ENCODE assay signal across 15 cellular contexts in the genomic region with DNA sequence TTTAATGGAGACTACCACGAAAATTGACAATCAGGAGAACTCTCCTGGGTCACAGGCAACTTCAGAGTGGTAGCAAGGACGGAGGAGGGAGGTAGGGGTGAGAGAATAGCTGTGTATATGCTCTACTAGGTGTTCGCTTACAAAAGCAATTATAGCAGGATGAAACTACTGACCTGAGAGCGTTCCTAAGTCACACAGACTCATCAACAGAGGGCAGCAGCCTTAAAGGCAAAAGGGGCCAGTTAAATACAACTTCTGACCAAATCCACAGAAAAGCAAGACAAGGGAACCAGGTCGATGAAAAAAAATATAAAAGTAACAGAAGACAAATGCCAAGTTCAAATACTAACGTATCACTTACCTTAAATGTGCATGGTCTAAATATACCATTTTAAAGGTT.
A peak's percentile ranks its signal among the peaks of the same experiment; 100 is the strongest.
DNase-seq lines count a peak whose midpoint lies in the region; ATAC-seq and TF ChIP-seq lines count a peak whose summit lies in the region.
"Had no signal": no experiment of that assay in that cellular context is flagged by ENCODE, and none has a peak within 500 bp of the region (broad histone marks: within the 10 kb centered on the region; RNA-seq: fewer than 3 reads in every experiment).

No MANE protein-coding gene starts in this region.

- H4K20me1 ChIP-seq in SK-N-SH (ENCODE audit: insufficient read depth) (no peaks in the 10 kb centered on the region), neural progenitor cell (ENCODE audit: low read depth) (no peaks in the 10 kb centered on the region)

- H3K4me3 Mint-ChIP-seq in WTC11: no peak overlapping the region
- no peak overlapping the region for H3K4me3 Mint-ChIP-seq in neural progenitor cell

- ATAC-seq in SK-N-SH treated with all-trans-retinoic acid at 6 μM for 48 hours: no peak
- ATAC-seq in WTC11: peak; percentile 85
- ATAC-seq in GM18517 (IDR thresholded peaks at IDR 0.05; ENCODE audit: unreplicated experiment): no peak
- ATAC-seq in HG03378 (IDR thresholded peaks at IDR 0.05; ENCODE audit: unreplicated experiment): no peak
- ATAC-seq: A549 had no signal

- H3K27ac ChIP-seq in SK-N-SH (ENCODE audit: low read depth in 2 of 2, low read length in 1 of 2): no peak overlapping the region
- no peak overlapping the region for H3K27ac ChIP-seq in neural progenitor cell
- H3K27ac ChIP-seq: A549 had no signal

- H3K27me3 Mint-ChIP-seq in WTC11 (ENCODE audit: low read depth) (no peaks in the 10 kb centered on the region), neural progenitor cell (ENCODE audit: insufficient read depth, low read depth) (no peaks in the 10 kb centered on the region)

- H3K4me3 ChIP-seq in SK-N-SH (ENCODE audit: low read depth in 2 of 2, low read length in 1 of 2): no peak overlapping the region
- H3K4me3 ChIP-seq in neural progenitor cell: no peak overlapping the region
- H3K4me3 ChIP-seq: A549 had no signal

- H3K27me3 ChIP-seq in SK-N-SH (ENCODE audit: insufficient read depth) (no peaks in the 10 kb centered on the region), neural progenitor cell (no peaks in the 10 kb centered on the region)

- no peak for TF ChIP-seq EP300 in SK-N-SH (IDR thresholded peaks at IDR 0.05; ENCODE audit: borderline replicate concordance in 1 of 2, low read depth in 1 of 2, low read length in 1 of 2)

- CTCF ChIA-PET in SK-N-SH (lab: Yijun Ruan, JAX) (no interaction called here), WTC11 (lab: Charles Lee) (interaction anchor here (1.0 to 1.8 kb wide), 3 partner anchors 67 to 510 kb away, joined by 3 to 5 read pairs (median 4); no protein-coding TSS in a partner anchor)

- H3K4me1 Mint-ChIP-seq in WTC11 (peaks cover 9% of the 10 kb centered on the region), neural progenitor cell (no peaks in the 10 kb centered on the region)

- POLR2A ChIA-PET in SK-N-SH (lab: Yijun Ruan, JAX) (no interaction called here), WTC11 (lab: Charles Lee) (interaction anchor here (0.6 kb wide), 1 partner anchor 665 kb away, joined by 3 read pairs; no protein-coding TSS in a partner anchor)

- 0% methylated on average over 5 of the region's 6 CpGs for WGBS in SK-N-SH (ENCODE audit: low lambda C conversion rate)

- TF ChIP-seq CTCF in SK-N-SH (IDR thresholded peaks at IDR 0.05) (no peak), WTC11 (IDR thresholded peaks at IDR 0.05) (no peak), neural progenitor cell (IDR thresholded peaks at IDR 0.05) (peak; percentile 38)

- TF ChIP-seq RAD21 in SK-N-SH (IDR thresholded peaks at IDR 0.05; ENCODE audit: low read length): 0 out of 2 replicates have a peak, but pooled peaks have one; percentile 15

- H3K27ac Mint-ChIP-seq in WTC11 (no peak overlapping the region), neural progenitor cell (no peak overlapping the region)

- no peaks in the 10 kb centered on the region for H3F3A ChIP-seq in SK-N-SH (replicated peaks; ENCODE audit: insufficient read depth)
- no peaks in the 10 kb centered on the region for H3F3A ChIP-seq in neural progenitor cell (ENCODE audit: low read depth)

- H3K79me2 ChIP-seq in SK-N-SH (ENCODE audit: insufficient read depth) (no peaks in the 10 kb centered on the region), neural progenitor cell (ENCODE audit: low read depth) (no peaks in the 10 kb centered on the region)

- H3K9me3 ChIP-seq in SK-N-SH (no peaks in the 10 kb centered on the region), neural progenitor cell (ENCODE audit: low read depth) (no peaks in the 10 kb centered on the region)
- H3K9me3 ChIP-seq: A549, Caco-2 had no signal

- no peaks in the 10 kb centered on the region for H3K9me2 ChIP-seq in SK-N-SH

- H3K4me1 ChIP-seq in SK-N-SH (ENCODE audit: control insufficient read depth in 1 of 2, insufficient read depth in 2 of 2, low read depth in 1 of 2, low read length in 1 of 2): no peaks in the 10 kb centered on the region
- no peaks in the 10 kb centered on the region for H3K4me1 ChIP-seq in neural progenitor cell
- H3K4me1 ChIP-seq: A549, Caco-2 had no signal

- H3K36me3 Mint-ChIP-seq in WTC11 (no peaks in the 10 kb centered on the region), neural progenitor cell (no peaks in the 10 kb centered on the region)

- H3K9ac ChIP-seq in SK-N-SH (no peak overlapping the region), neural progenitor cell (no peak overlapping the region)

- DNase-seq in SK-N-SH (no peak), NCI-H524 (lab: John Stamatoyannopoulos, UW) (peak; percentile 2 to 56), WTC11 (ENCODE audit: low spot score) (no peak), neural progenitor cell (ENCODE audit: low spot score) (peak; percentile 29), NOMO-1 (lab: John Stamatoyannopoulos, UW; ENCODE audit: unreplicated experiment in 2 of 2) (no peak)
- DNase-seq: Caco-2, DMS79 treated with DMSO at 0.1 percent for 48 hours, HCEC 1CT, NCI-H1092, NCI-H1694 treated with DMSO at 0.1 percent for 48 hours, NCI-H2171 had no signal

- H3K9me3 Mint-ChIP-seq in WTC11 (no peaks in the 10 kb centered on the region), neural progenitor cell (no peaks in the 10 kb centered on the region)

- H3K36me3 ChIP-seq in SK-N-SH (replicated peaks in 1 of 2; ENCODE audit: control insufficient read depth in 1 of 2, insufficient read depth in 2 of 2, low read length in 1 of 2): no peaks in the 10 kb centered on the region
- no peaks in the 10 kb centered on the region for H3K36me3 ChIP-seq in neural progenitor cell

- H2AFZ ChIP-seq in SK-N-SH (ENCODE audit: low read depth) (no peak overlapping the region), neural progenitor cell (replicated peaks) (no peak overlapping the region)

- H3K4me2 ChIP-seq in SK-N-SH: no peak overlapping the region
- no peak overlapping the region for H3K4me2 ChIP-seq in neural progenitor cell
- H3K4me2 ChIP-seq: A549 had no signal

TF ChIP-seq in SK-N-SH, 30 proteins besides CTCF, POLR2A, EP300 and RAD21 (continues in another document):
- TF ChIP-seq GABPA (IDR thresholded peaks at IDR 0.05; ENCODE audit: low read depth): no peak
- TF ChIP-seq FOSL2 (IDR thresholded peaks at IDR 0.05; ENCODE audit: borderline replicate concordance, low read depth): no peak
- TF ChIP-seq, protein P1, sequence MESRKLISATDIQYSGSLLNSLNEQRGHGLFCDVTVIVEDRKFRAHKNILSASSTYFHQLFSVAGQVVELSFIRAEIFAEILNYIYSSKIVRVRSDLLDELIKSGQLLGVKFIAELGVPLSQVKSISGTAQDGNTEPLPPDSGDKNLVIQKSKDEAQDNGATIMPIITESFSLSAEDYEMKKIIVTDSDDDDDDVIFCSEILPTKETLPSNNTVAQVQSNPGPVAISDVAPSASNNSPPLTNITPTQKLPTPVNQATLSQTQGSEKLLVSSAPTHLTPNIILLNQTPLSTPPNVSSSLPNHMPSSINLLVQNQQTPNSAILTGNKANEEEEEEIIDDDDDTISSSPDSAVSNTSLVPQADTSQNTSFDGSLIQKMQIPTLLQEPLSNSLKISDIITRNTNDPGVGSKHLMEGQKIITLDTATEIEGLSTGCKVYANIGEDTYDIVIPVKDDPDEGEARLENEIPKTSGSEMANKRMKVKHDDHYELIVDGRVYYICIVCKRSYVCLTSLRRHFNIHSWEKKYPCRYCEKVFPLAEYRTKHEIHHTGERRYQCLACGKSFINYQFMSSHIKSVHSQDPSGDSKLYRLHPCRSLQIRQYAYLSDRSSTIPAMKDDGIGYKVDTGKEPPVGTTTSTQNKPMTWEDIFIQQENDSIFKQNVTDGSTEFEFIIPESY (IDR thresholded peaks at IDR 0.05; ENCODE audit: borderline replicate concordance, low read depth): no peak
- no peak for TF ChIP-seq NFIC (IDR thresholded peaks at IDR 0.05; ENCODE audit: borderline replicate concordance)

TF ChIP-seq in SK-N-SH treated with all-trans-retinoic acid at 6 μM for 48 hours, 23 proteins besides CTCF, POLR2A, EP300 and RAD21:
- TF ChIP-seq, protein P2, sequence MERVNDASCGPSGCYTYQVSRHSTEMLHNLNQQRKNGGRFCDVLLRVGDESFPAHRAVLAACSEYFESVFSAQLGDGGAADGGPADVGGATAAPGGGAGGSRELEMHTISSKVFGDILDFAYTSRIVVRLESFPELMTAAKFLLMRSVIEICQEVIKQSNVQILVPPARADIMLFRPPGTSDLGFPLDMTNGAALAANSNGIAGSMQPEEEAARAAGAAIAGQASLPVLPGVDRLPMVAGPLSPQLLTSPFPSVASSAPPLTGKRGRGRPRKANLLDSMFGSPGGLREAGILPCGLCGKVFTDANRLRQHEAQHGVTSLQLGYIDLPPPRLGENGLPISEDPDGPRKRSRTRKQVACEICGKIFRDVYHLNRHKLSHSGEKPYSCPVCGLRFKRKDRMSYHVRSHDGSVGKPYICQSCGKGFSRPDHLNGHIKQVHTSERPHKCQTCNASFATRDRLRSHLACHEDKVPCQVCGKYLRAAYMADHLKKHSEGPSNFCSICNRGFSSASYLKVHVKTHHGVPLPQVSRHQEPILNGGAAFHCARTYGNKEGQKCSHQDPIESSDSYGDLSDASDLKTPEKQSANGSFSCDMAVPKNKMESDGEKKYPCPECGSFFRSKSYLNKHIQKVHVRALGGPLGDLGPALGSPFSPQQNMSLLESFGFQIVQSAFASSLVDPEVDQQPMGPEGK (CRISPR knock-in tag; IDR thresholded peaks at IDR 0.05; ENCODE audit: borderline replicate concordance): no peak
- no peak for TF ChIP-seq BACH2 (CRISPR knock-in tag; IDR thresholded peaks at IDR 0.05; ENCODE audit: borderline replicate concordance)
- TF ChIP-seq ZFP3 (CRISPR knock-in tag; IDR thresholded peaks at IDR 0.05): no peak

TF ChIP-seq in WTC11, 78 proteins besides CTCF, POLR2A, EP300 and RAD21:
- TF ChIP-seq TCF7 (CRISPR knock-in tag; IDR thresholded peaks at IDR 0.05; ENCODE audit: low read depth) (no peak), JAZF1 (CRISPR knock-in tag; IDR thresholded peaks at IDR 0.05) (no peak), NR3C1 (CRISPR knock-in tag; conservative IDR thresholded peaks at IDR 0.05; ENCODE audit: low read depth) (no peak)
- TF ChIP-seq, protein P3, sequence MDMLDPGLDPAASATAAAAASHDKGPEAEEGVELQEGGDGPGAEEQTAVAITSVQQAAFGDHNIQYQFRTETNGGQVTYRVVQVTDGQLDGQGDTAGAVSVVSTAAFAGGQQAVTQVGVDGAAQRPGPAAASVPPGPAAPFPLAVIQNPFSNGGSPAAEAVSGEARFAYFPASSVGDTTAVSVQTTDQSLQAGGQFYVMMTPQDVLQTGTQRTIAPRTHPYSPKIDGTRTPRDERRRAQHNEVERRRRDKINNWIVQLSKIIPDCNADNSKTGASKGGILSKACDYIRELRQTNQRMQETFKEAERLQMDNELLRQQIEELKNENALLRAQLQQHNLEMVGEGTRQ (CRISPR knock-in tag; IDR thresholded peaks at IDR 0.05): no peak

Comparison
In these comparisons a context has a peak if more than half of its experiments do, and no peak if none do; other contexts are left out.
1. DNase-seq: peak in NCI-H524 (2 of 2) and neural progenitor cell (single experiment); none in SK-N-SH (single experiment), WTC11 (single experiment) and NOMO-1 (0 of 2).